Comparison of ENCODE assay signal across 15 cellular contexts in genomic region chr12:88750867-88751543, GRCh38.
DNase-seq lines count a peak whose midpoint lies in the region; ATAC-seq and TF ChIP-seq lines count a peak whose summit lies in the region.
"Had no signal": no experiment of that assay in that cellular context is flagged by ENCODE, and none has a peak within 500 bp of the region (broad histone marks: within the 10 kb centered on the region; RNA-seq: fewer than 3 reads in every experiment).

No MANE protein-coding gene starts in this region.

- no peak for TF ChIP-seq CTCF in WERI-Rb-1 (IDR thresholded peaks at IDR 0.05; ENCODE audit: low read depth, low read length)

- no peak overlapping the region for H3K4me3 ChIP-seq in WERI-Rb-1 (ENCODE audit: low read depth, low read length)
- H3K4me3 ChIP-seq: GM23248, HAP-1 had no signal

- H3K9me3 ChIP-seq in WERI-Rb-1 (ENCODE audit: severe bottlenecking): no peaks in the 10 kb centered on the region
- H3K9me3 ChIP-seq: BE2C, HAP-1 had no signal

- H3K27ac ChIP-seq in WERI-Rb-1: no peak overlapping the region
- H3K27ac ChIP-seq: GM23248 had no signal

- no peaks in the 10 kb centered on the region for H3K36me3 ChIP-seq in WERI-Rb-1
- H3K36me3 ChIP-seq: BE2C, HAP-1 had no signal

- DNase-seq in NCI-H524 (lab: John Stamatoyannopoulos, UW): peak; percentile 5 to 64
- peak; percentile 24 for DNase-seq in NCI-H69 (lab: John Stamatoyannopoulos, UW)
- peak; percentile 12 for DNase-seq in WERI-Rb-1
- no peak for DNase-seq in NCI-H1930 (lab: John Stamatoyannopoulos, UW)
- no peak for DNase-seq in activated effector memory CD4-positive, alpha-beta T cell treated with anti-CD3 and anti-CD28 coated beads, Interleukin-2, amount 50 U/mL, for 16 hours
- DNase-seq in stimulated activated naive CD8-positive, alpha-beta T cell treated with anti-CD3 and anti-CD28 coated beads, Interleukin-15, Interleukin-2, amounts not matched to agents 100 U/mL and 50 U/mL, for 24 hours: no peak
- DNase-seq: ACHN; BE2C; C1 segment of cervical spinal cord; CD4-positive, CD25-positive, alpha-beta regulatory T cell; CD8-positive, alpha-beta memory T cell; COR-L47; GM23248 had no signal

- H3K27me3 ChIP-seq in WERI-Rb-1 (ENCODE audit: insufficient read depth, low read depth, severe bottlenecking): no peaks in the 10 kb centered on the region
- H3K27me3 ChIP-seq: BE2C had no signal

- ATAC-seq in stimulated activated naive CD8-positive, alpha-beta T cell treated with anti-CD3 and anti-CD28 coated beads, Interleukin-15, Interleukin-2, amounts not matched to agents 100 U/mL and 50 U/mL, for 24 hours: no peak
- ATAC-seq: HepG2 had no signal

Comparison
In these comparisons a context has a peak if more than half of its experiments do, and no peak if none do; other contexts are left out.
1. DNase-seq: peak in NCI-H524 (2 of 2), NCI-H69 (single experiment) and WERI-Rb-1 (single experiment); none in NCI-H1930 (0 of 2), activated effector memory CD4-positive, alpha-beta T cell treated with anti-CD3 and anti-CD28 coated beads, Interleukin-2, amount 50 U/mL, for 16 hours (single experiment) and stimulated activated naive CD8-positive, alpha-beta T cell treated with anti-CD3 and anti-CD28 coated beads, Interleukin-15, Interleukin-2, amounts not matched to agents 100 U/mL and 50 U/mL, for 24 hours (single experiment).